23 cellular contexts compared by ENCODE assay signal in genomic region chr13:28464861-28465260, GRCh38. TPM values are rescaled to one million over a fixed set of nuclear protein-coding genes. Genes with fewer than 3 reads are reported as not detected.
DNase-seq lines count a peak whose midpoint lies in the region; ATAC-seq, FAIRE-seq and TF ChIP-seq lines count a peak whose summit lies in the region.
"Had no signal": no experiment of that assay in that cellular context is flagged by ENCODE, and none has a peak within 500 bp of the region (broad histone marks: within the 10 kb centered on the region; RNA-seq: fewer than 3 reads in every experiment).

No MANE protein-coding gene starts in this region.

- no peak overlapping the region for H3K9ac ChIP-seq in endothelial cell of umbilical vein (replicated peaks; ENCODE audit: extremely low read depth, insufficient read depth, low read length)
- H3K9ac ChIP-seq: GM23248, KMS-11 had no signal

- H3K9me1 ChIP-seq in endothelial cell of umbilical vein (replicated peaks; ENCODE audit: control insufficient read depth, extremely low read depth, insufficient read depth, low read length), result no peaks in the 10 kb centered on the region

- H3K36me3 ChIP-seq in WERI-Rb-1 (no peaks in the 10 kb centered on the region), endothelial cell of umbilical vein (ENCODE audit: control insufficient read depth in 2 of 2, extremely low read depth in 1 of 2, insufficient read depth in 2 of 2, low read length in 2 of 2) (peaks cover 4 to 6% of the 10 kb centered on the region in 2 experiments), breast epithelium (no peaks in the 10 kb centered on the region)
- H3K36me3 ChIP-seq: Peyer's patch, SJSA1 had no signal

- no peak for ATAC-seq in HG02840 (IDR thresholded peaks at IDR 0.05; ENCODE audit: low FRiP score, unreplicated experiment)
- ATAC-seq: GM12878 had no signal

- CTCF ChIA-PET in endothelial cell of umbilical vein (lab: Charles Lee), result interaction anchor here (0.7 to 1.5 kb wide), 4 partner anchors 11 to 141 kb away, joined by 3 to 6 read pairs (median 4); no protein-coding TSS in a partner anchor

- peak overlapping the region; percentile 70 for H3K4me2 ChIP-seq in endothelial cell of umbilical vein (ENCODE audit: insufficient read depth, low read length)
- H3K4me2 ChIP-seq: KMS-11 had no signal

- no TSS peak for BruUV-seq in endothelial cell of umbilical vein (replicated peaks; lab: Mats Ljungman, UMichigan)

- POLR2A ChIA-PET in endothelial cell of umbilical vein (lab: Charles Lee), result no interaction called here

- H3K4me1 Mint-ChIP-seq in HFFc6 (ENCODE audit: low read depth), result peaks cover 42% of the 10 kb centered on the region

- H3K4me3 ChIP-seq in WERI-Rb-1 (ENCODE audit: low read depth, low read length) (no peak overlapping the region), endothelial cell of umbilical vein (replicated peaks in 1 of 3; ENCODE audit: insufficient read depth in 1 of 3, low read depth in 1 of 3, low read length in 3 of 3) (no peak overlapping the region), breast epithelium (no peak overlapping the region)
- H3K4me3 ChIP-seq: GM12878, GM23248, Peyer's patch, SJSA1 had no signal

- H3K27me3 ChIP-seq in WERI-Rb-1 (ENCODE audit: insufficient read depth, low read depth, severe bottlenecking) (no peaks in the 10 kb centered on the region), endothelial cell of umbilical vein (ENCODE audit: control insufficient read depth in 2 of 2, insufficient read depth in 2 of 2, low read length in 2 of 2) (no peaks in the 10 kb centered on the region), breast epithelium (no peaks in the 10 kb centered on the region)
- H3K27me3 ChIP-seq: Peyer's patch, SJSA1 had no signal

- FAIRE-seq in endothelial cell of umbilical vein (lab: Jason Lieb, UNC), result peak; percentile 84
- FAIRE-seq: GM12878 had no signal

- H3K27ac Mint-ChIP-seq in HFFc6, result peak overlapping the region; percentile 34; the same call in 1 of the 2 replicates
- H3K27ac Mint-ChIP-seq: B cell had no signal

- H2AFZ ChIP-seq in endothelial cell of umbilical vein (ENCODE audit: low read depth, low read length), result no peak overlapping the region
- H2AFZ ChIP-seq: GM23248 had no signal

- dilution Hi-C loops in endothelial cell of umbilical vein (cut with MboI; ENCODE audit: extremely low pct_ligation_motif_present, low sequenced_read_pairs), result no loop called here

- no peaks in the 10 kb centered on the region for H3K9me3 Mint-ChIP-seq in HFFc6
- H3K9me3 Mint-ChIP-seq: CD14-positive monocyte had no signal

- H3K9me3 ChIP-seq in WERI-Rb-1 (ENCODE audit: severe bottlenecking), result peaks cover 2% of the 10 kb centered on the region
- H3K9me3 ChIP-seq in endothelial cell of umbilical vein (replicated peaks; ENCODE audit: control insufficient read depth, insufficient read depth, low read length), result no peaks in the 10 kb centered on the region
- H3K9me3 ChIP-seq in breast epithelium, result no peaks in the 10 kb centered on the region
- H3K9me3 ChIP-seq: Peyer's patch, SJSA1 had no signal

- no peaks in the 10 kb centered on the region for H4K20me1 ChIP-seq in endothelial cell of umbilical vein (replicated peaks; ENCODE audit: control insufficient read depth, extremely low read depth, insufficient read depth, low read length)

- H3K27ac ChIP-seq in WERI-Rb-1, result peak overlapping the region; percentile 42
- H3K27ac ChIP-seq in endothelial cell of umbilical vein (ENCODE audit: insufficient read depth, low read depth, low read length), result peak overlapping the region; percentile 77
- H3K27ac ChIP-seq in breast epithelium, result no peak overlapping the region
- H3K27ac ChIP-seq: GM23248, KMS-11, Peyer's patch, SJSA1 had no signal

- TF ChIP-seq CTCF in HFFc6 (IDR thresholded peaks at IDR 0.05) (no peak), WERI-Rb-1 (IDR thresholded peaks at IDR 0.05; ENCODE audit: low read depth, low read length) (no peak), endothelial cell of umbilical vein (IDR thresholded peaks at IDR 0.05; ENCODE audit: extremely low read depth in 1 of 2, insufficient read depth in 1 of 2, low read depth in 1 of 2, low read length in 2 of 2) (no peak), breast epithelium (IDR thresholded peaks at IDR 0.05) (no peak)

- no peak for TF ChIP-seq POLR2A in endothelial cell of umbilical vein (IDR thresholded peaks at IDR 0.05; ENCODE audit: low read depth, low read length)
- TF ChIP-seq POLR2A in breast epithelium (IDR thresholded peaks at IDR 0.05), result no peak

- intact Hi-C loops in endothelial cell of umbilical vein (cut with micrococcal nuclease), result loop anchor here (2.0 to 5.0 kb wide), 2 partner anchors 56 to 67 kb away; no protein-coding TSS in a partner anchor
- intact Hi-C loops in breast epithelium (cut with DNase I; ENCODE audit: low total_unique reads), result no loop called here

- DNase-seq in DMS 273 (lab: John Stamatoyannopoulos, UW; ENCODE audit: unreplicated experiment) (peak; percentile 74), HFFc6 (no peak), WERI-Rb-1 (no peak), endothelial cell of umbilical vein (ENCODE audit: low read depth, low spot score) (peak; percentile 85), SIG-M5 treated with dmso at 0.1 percent for 504 hours (lab: John Stamatoyannopoulos, UW; ENCODE audit: unreplicated experiment) (no peak), breast epithelium (ENCODE audit: low spot score in 2 of 2) (no peak)
- no peak for DNase-seq in stimulated activated CD4-positive, alpha-beta T cell treated with anti-CD3 and anti-CD28 coated beads, Interleukin-4, amount 100 ng/mL, for 1 hour
- DNase-seq: DMS79 treated with DMSO at 0.1 percent for 48 hours, GM23248, HCEC 1CT, IMR-90, NCI-H1092 treated with DMSO at 0.1 percent for 48 hours, NCI-H1436 treated with DMSO at 0.1 percent for 48 hours, NCI-H2029 treated with DMSO at 0.1 percent for 48 hours, NCI-H748 treated with DMSO at 0.1 percent for 48 hours, Peyer's patch had no signal

- H3K4me1 ChIP-seq in endothelial cell of umbilical vein (ENCODE audit: control insufficient read depth, extremely low read depth, insufficient read depth, low read length) (peaks cover 62% of the 10 kb centered on the region), breast epithelium (no peaks in the 10 kb centered on the region)
- H3K4me1 ChIP-seq: Peyer's patch, SJSA1 had no signal

- no peaks in the 10 kb centered on the region for H3K27me3 Mint-ChIP-seq in HFFc6 (ENCODE audit: insufficient read depth)

- peaks cover 46% of the 10 kb centered on the region for H3K36me3 Mint-ChIP-seq in HFFc6 (ENCODE audit: low read depth)
- H3K36me3 Mint-ChIP-seq: CD14-positive monocyte had no signal

- H3K79me2 ChIP-seq in endothelial cell of umbilical vein (ENCODE audit: control insufficient read depth, insufficient read depth, low read length), result peaks cover 33% of the 10 kb centered on the region

- H3K4me3 Mint-ChIP-seq in HFFc6, result no peak overlapping the region
- H3K4me3 Mint-ChIP-seq: B cell had no signal

TF ChIP-seq in endothelial cell of umbilical vein, 7 proteins besides CTCF, POLR2A, EP300 and RAD21:
- TF ChIP-seq POLR2AphosphoS5 (IDR thresholded peaks at IDR 0.05; ENCODE audit: insufficient read depth, low read depth, low read length) (no peak), GATA2 (IDR thresholded peaks at IDR 0.05; ENCODE audit: insufficient read depth, insufficient read length, low read depth, low read length) (no peak), FOS (IDR thresholded peaks at IDR 0.05; ENCODE audit: borderline replicate concordance, insufficient read depth, low read length) (peak; percentile 72), JUN (IDR thresholded peaks at IDR 0.05; ENCODE audit: borderline replicate concordance, insufficient read depth, insufficient read length, low read depth) (peak; percentile 35)

RNA-seq across cellular contexts. Expression of gene FLT1, which starts 30.1 kb away (rescaled TPM):
- total RNA-seq in HFFc6 (2021; fragmentation: NEBNext Ultra II Directional; extraction: Animal tissue kit (Norgen Biotek cat#: 25700)), result 100 to 1,000 TPM in 2 of 6 experiments, 10 to 100 TPM in 4; 80.5 to 118 (median 91.0) TPM
- total RNA-seq in endothelial cell of umbilical vein (104 and 178 TPM in 2 replicates), breast epithelium (10 to 100 TPM; 17.0 to 44.6 (median 29.0) TPM)
- polyA plus RNA-seq in endothelial cell of umbilical vein, result 16.0 and 17.9 TPM in 2 replicates
- polyA plus RNA-seq in endothelial cell of umbilical vein (2011; cell fraction: cytosol; rRNA removed), result 19.5 and 20.7 TPM in 2 replicates
- 34.8 and 37.3 TPM in 2 replicates for polyA plus RNA-seq in endothelial cell of umbilical vein (2011; cell fraction: nucleus; rRNA removed)
- polyA plus RNA-seq in endothelial cell of umbilical vein (2012), result 59.0 and 77.2 TPM in 2 replicates
- polyA minus RNA-seq in endothelial cell of umbilical vein, result 47.7 and 52.6 TPM in 2 replicates
- polyA minus RNA-seq in endothelial cell of umbilical vein (2011; cell fraction: cytosol; rRNA and poly(A)+ RNA removed), result not detected
- polyA minus RNA-seq in endothelial cell of umbilical vein (2011; cell fraction: nucleus; rRNA and poly(A)+ RNA removed), result 36.8 and 57.0 TPM in 2 replicates
- total RNA-seq: NCI-H460 had no signal
- polyA plus RNA-seq: CD14-positive monocyte had no signal

Comparison
In these comparisons a context has a peak if more than half of its experiments do, and no peak if none do; other contexts are left out.
1. DNase-seq: peak in DMS 273 (single experiment) and endothelial cell of umbilical vein (single experiment); none in HFFc6 (single experiment), WERI-Rb-1 (single experiment), SIG-M5 treated with dmso at 0.1 percent for 504 hours (single experiment), stimulated activated CD4-positive, alpha-beta T cell treated with anti-CD3 and anti-CD28 coated beads, Interleukin-4, amount 100 ng/mL, for 1 hour (single experiment) and breast epithelium (0 of 2).
2. H3K27ac ChIP-seq: peak in WERI-Rb-1 (single experiment) and endothelial cell of umbilical vein (single experiment); none in breast epithelium (0 of 2).